ENCODE assay signal across 19 cellular contexts in the genomic region with DNA sequence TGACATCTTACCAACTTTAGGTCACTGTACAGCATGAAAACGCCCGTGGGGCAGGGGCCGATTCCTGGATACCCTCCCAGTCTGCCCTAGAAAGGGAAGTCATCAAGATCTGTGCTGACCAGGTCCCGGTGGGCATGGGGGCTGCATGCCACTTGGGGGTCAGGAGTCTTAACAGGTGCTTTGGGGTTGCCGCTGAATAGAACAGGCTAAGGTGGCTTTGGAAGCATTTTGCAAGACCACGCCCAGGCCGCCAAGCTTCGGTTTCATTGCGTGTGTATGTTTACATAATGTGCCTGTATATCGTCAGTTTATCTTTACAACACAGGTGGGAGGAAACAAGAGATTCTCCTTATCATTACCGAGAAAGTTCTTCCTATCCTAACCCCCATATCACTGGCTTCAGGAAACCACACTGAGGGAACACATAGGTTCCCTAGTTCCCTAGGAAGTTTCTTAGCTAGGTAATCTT. TPM values are rescaled to one million over a fixed set of nuclear protein-coding genes. Genes with fewer than 3 reads are reported as not detected.
DNase-seq lines count a peak whose midpoint lies in the region; ATAC-seq and TF ChIP-seq lines count a peak whose summit lies in the region.
"Had no signal": no experiment of that assay in that cellular context is flagged by ENCODE, and none has a peak within 500 bp of the region (broad histone marks: within the 10 kb centered on the region; RNA-seq: fewer than 3 reads in every experiment).

No MANE protein-coding gene starts in this region.

- no peaks in the 10 kb centered on the region for H3K9me3 Mint-ChIP-seq in activated naive CD8-positive, alpha-beta T cell treated with anti-CD3 and anti-CD28 coated beads for 36 hours
- H3K9me3 Mint-ChIP-seq: CD8-positive, alpha-beta memory T cell had no signal

- BruUV-seq in PC-3 (replicated peaks; lab: Mats Ljungman, UMichigan): TSS peak; percentile 55

- H3K4me3 Mint-ChIP-seq in activated naive CD8-positive, alpha-beta T cell treated with anti-CD3 and anti-CD28 coated beads for 36 hours: no peak overlapping the region
- H3K4me3 Mint-ChIP-seq: CD8-positive, alpha-beta memory T cell had no signal

- no peak overlapping the region for H2AFZ ChIP-seq in PC-3 (ENCODE audit: low read length)

- H3F3A ChIP-seq in PC-3 (ENCODE audit: low read length, unreplicated experiment): no peaks in the 10 kb centered on the region

- no peak overlapping the region for H3K4me3 ChIP-seq in PC-3 (ENCODE audit: low read length)
- H3K4me3 ChIP-seq in colonic mucosa: no peak overlapping the region
- H3K4me3 ChIP-seq in neutrophil (ENCODE audit: low read depth in 1 of 2, low read length in 1 of 2): no peak overlapping the region
- H3K4me3 ChIP-seq: BLaER1 had no signal

- POLR2A ChIA-PET in PC-3 (lab: Charles Lee; ENCODE audit: unreplicated experiment): no interaction called here

- no peak overlapping the region for H3K27ac ChIP-seq in PC-3 (ENCODE audit: low read length)
- H3K27ac ChIP-seq in colonic mucosa: no peak overlapping the region
- peak overlapping the region; percentile 47 for H3K27ac ChIP-seq in neutrophil
- H3K27ac ChIP-seq: BLaER1 had no signal

- H3K79me2 ChIP-seq in PC-3 (ENCODE audit: low read length): no peaks in the 10 kb centered on the region

- intact Hi-C loops in PC-3 (cut with micrococcal nuclease) (no loop called here), colonic mucosa (cut with DNase I) (no loop called here)

- no peaks in the 10 kb centered on the region for H4K20me1 ChIP-seq in PC-3 (ENCODE audit: low read length)
- H4K20me1 ChIP-seq: BLaER1 had no signal

- DNase-seq in NCI-H510A treated with DMSO at 0.1 percent for 48 hours (lab: John Stamatoyannopoulos, UW) (peak; percentile 23), NCI-H510A (lab: John Stamatoyannopoulos, UW) (no peak), PC-3 (no peak), colonic mucosa (peak; percentile 83), NCI-H524 treated with DMSO at 0.1 percent for 48 hours (lab: John Stamatoyannopoulos, UW) (no peak)
- DNase-seq in activated naive CD8-positive, alpha-beta T cell treated with anti-CD3 and anti-CD28 coated beads for 36 hours: no peak
- DNase-seq: 8988T; CD8-positive, alpha-beta memory T cell; GOT3; Karpas-422; MM.1S; NCI-H1092 treated with DMSO at 0.1 percent for 48 hours; NCI-H1694; NCI-H345; NCI-H82; SHP77 treated with DMSO at 0.1 percent for 48 hours had no signal

- no peaks in the 10 kb centered on the region for H3K27me3 ChIP-seq in PC-3 (ENCODE audit: low read length)
- no peaks in the 10 kb centered on the region for H3K27me3 ChIP-seq in colonic mucosa
- H3K27me3 ChIP-seq in neutrophil: no peaks in the 10 kb centered on the region
- H3K27me3 ChIP-seq: BLaER1 had no signal

- no peaks in the 10 kb centered on the region for H3K9me2 ChIP-seq in PC-3 (replicated peaks; ENCODE audit: low read length)

- no peak overlapping the region for H3K4me2 ChIP-seq in PC-3 (ENCODE audit: low read length)
- H3K4me2 ChIP-seq: BLaER1 had no signal

- CTCF ChIA-PET in PC-3 (lab: Charles Lee): no interaction called here

- H3K36me3 Mint-ChIP-seq in activated naive CD8-positive, alpha-beta T cell treated with anti-CD3 and anti-CD28 coated beads for 36 hours: no peaks in the 10 kb centered on the region
- H3K36me3 Mint-ChIP-seq: CD8-positive, alpha-beta memory T cell had no signal

- H3K36me3 ChIP-seq in PC-3 (ENCODE audit: low read depth, low read length): peaks cover 3% of the 10 kb centered on the region; the same call in 1 of the 2 replicates
- H3K36me3 ChIP-seq in colonic mucosa: no peaks in the 10 kb centered on the region
- peaks cover 72% of the 10 kb centered on the region for H3K36me3 ChIP-seq in neutrophil

- H3K9me3 ChIP-seq in PC-3 (ENCODE audit: low read length) (no peaks in the 10 kb centered on the region), colonic mucosa (no peaks in the 10 kb centered on the region), neutrophil (no peaks in the 10 kb centered on the region)
- H3K9me3 ChIP-seq: BLaER1 had no signal

- H3K27ac Mint-ChIP-seq in activated naive CD8-positive, alpha-beta T cell treated with anti-CD3 and anti-CD28 coated beads for 36 hours: no peak overlapping the region

- H3K4me1 Mint-ChIP-seq in activated naive CD8-positive, alpha-beta T cell treated with anti-CD3 and anti-CD28 coated beads for 36 hours: no peaks in the 10 kb centered on the region
- H3K4me1 Mint-ChIP-seq: CD8-positive, alpha-beta memory T cell had no signal

- ATAC-seq in PC-3 (no peak), HG02571 (IDR thresholded peaks at IDR 0.05; ENCODE audit: unreplicated experiment) (no peak)

- no peak for TF ChIP-seq CTCF in PC-3 (conservative IDR thresholded peaks at IDR 0.05; ENCODE audit: low read depth, low read length)
- TF ChIP-seq CTCF in colonic mucosa (IDR thresholded peaks at IDR 0.05): no peak
- TF ChIP-seq CTCF in neutrophil (IDR thresholded peaks at IDR 0.05): no peak

- H3K27me3 Mint-ChIP-seq in activated naive CD8-positive, alpha-beta T cell treated with anti-CD3 and anti-CD28 coated beads for 36 hours: no peaks in the 10 kb centered on the region

- no peaks in the 10 kb centered on the region for H3K4me1 ChIP-seq in PC-3 (ENCODE audit: insufficient read depth, low read length)
- no peaks in the 10 kb centered on the region for H3K4me1 ChIP-seq in colonic mucosa
- H3K4me1 ChIP-seq in neutrophil (ENCODE audit: control insufficient read depth in 1 of 2, insufficient read depth in 1 of 2, low read depth in 1 of 2, low read length in 1 of 2): peaks cover 0 to 10% of the 10 kb centered on the region in 2 experiments
- H3K4me1 ChIP-seq: BLaER1 had no signal

- H3K9ac ChIP-seq in PC-3 (ENCODE audit: low read length) (no peak overlapping the region), colonic mucosa (ENCODE audit: low read depth in 2 of 2, low read length in 2 of 2) (no peak overlapping the region)
- H3K9ac ChIP-seq: BLaER1 had no signal

RNA-seq across cellular contexts. Expression of a gene that starts 13.3 kb away (rescaled TPM):
- 37.5 and 41.8 TPM in 2 replicates for total RNA-seq in PC-3 (2014; rRNA removed)
- 10 to 100 TPM; 27.4 to 32.6 TPM for total RNA-seq in colonic mucosa
- total RNA-seq in activated naive CD8-positive, alpha-beta T cell treated with anti-CD3 and anti-CD28 coated beads for 36 hours: 100 to 1,000 TPM; 126 to 128 TPM

RNA-seq across cellular contexts. Expression of a gene that starts 49.0 kb away (rescaled TPM):
- total RNA-seq in PC-3 (2014; rRNA removed) (1.8 and 2.4 TPM in 2 replicates), colonic mucosa (under 1 TPM; 0.72 to 0.82 TPM)
- under 1 TPM in 1 of 2 experiments, not detected in 1; 0.19 TPM for total RNA-seq in activated naive CD8-positive, alpha-beta T cell treated with anti-CD3 and anti-CD28 coated beads for 36 hours
- total RNA-seq: CD8-positive, alpha-beta memory T cell had no signal

Comparison
In these comparisons a context has a peak if more than half of its experiments do, and no peak if none do; other contexts are left out.
1. DNase-seq: peak in NCI-H510A treated with DMSO at 0.1 percent for 48 hours (single experiment) and colonic mucosa (single experiment); none in NCI-H510A (single experiment), PC-3 (single experiment), NCI-H524 treated with DMSO at 0.1 percent for 48 hours (single experiment) and activated naive CD8-positive, alpha-beta T cell treated with anti-CD3 and anti-CD28 coated beads for 36 hours (single experiment).